In genomic region chr3:190077646-190078045, GRCh38 we compare ENCODE assay signal across 17 cellular contexts. TPM values are rescaled to one million over a fixed set of nuclear protein-coding genes. Genes with fewer than 3 reads are reported as not detected.
DNase-seq lines count a peak whose midpoint lies in the region; ATAC-seq, FAIRE-seq and TF ChIP-seq lines count a peak whose summit lies in the region.
"Had no signal": no experiment of that assay in that cellular context is flagged by ENCODE, and none has a peak within 500 bp of the region (broad histone marks: within the 10 kb centered on the region; RNA-seq: fewer than 3 reads in every experiment).

No MANE protein-coding gene starts in this region.

- no peaks in the 10 kb centered on the region for H3K9me3 ChIP-seq in astrocyte (ENCODE audit: insufficient read depth, low read depth, low read length)
- H3K9me3 ChIP-seq in iPS-18a (ENCODE audit: control insufficient read depth, low read depth, low read length), result no peaks in the 10 kb centered on the region
- no peaks in the 10 kb centered on the region for H3K9me3 ChIP-seq in skeletal muscle satellite cell (replicated peaks; ENCODE audit: low read length)
- H3K9me3 ChIP-seq in CD8-positive, alpha-beta T cell (ENCODE audit: low read length), result no peaks in the 10 kb centered on the region
- no peaks in the 10 kb centered on the region for H3K9me3 ChIP-seq in suprapubic skin
- H3K9me3 ChIP-seq: lower lobe of right lung had no signal

- H3K79me2 ChIP-seq in astrocyte (ENCODE audit: insufficient read depth, low read length), result peaks cover 6% of the 10 kb centered on the region

- no peak for TF ChIP-seq EP300 in suprapubic skin (IDR thresholded peaks at IDR 0.05)

- no peak overlapping the region for H3K4me3 ChIP-seq in astrocyte (ENCODE audit: insufficient read depth, low read depth, low read length)
- H3K4me3 ChIP-seq in iPS-18a (ENCODE audit: low read length), result no peak overlapping the region
- no peak overlapping the region for H3K4me3 ChIP-seq in skeletal muscle satellite cell (ENCODE audit: low read length)
- H3K4me3 ChIP-seq in CD8-positive, alpha-beta T cell (ENCODE audit: low read depth, low read length), result no peak overlapping the region
- no peak overlapping the region for H3K4me3 ChIP-seq in suprapubic skin
- H3K4me3 ChIP-seq: lower lobe of right lung had no signal

- peaks cover 27% of the 10 kb centered on the region for H3K4me1 ChIP-seq in astrocyte (ENCODE audit: insufficient read depth, low read length)
- H3K4me1 ChIP-seq in iPS-18a (ENCODE audit: control insufficient read depth, low read depth, low read length), result peaks cover 22% of the 10 kb centered on the region
- peaks cover 34% of the 10 kb centered on the region for H3K4me1 ChIP-seq in skeletal muscle satellite cell (ENCODE audit: control insufficient read depth, insufficient read depth, low read length)
- no peaks in the 10 kb centered on the region for H3K4me1 ChIP-seq in CD8-positive, alpha-beta T cell (ENCODE audit: insufficient read depth, low read length)
- peaks cover 11% of the 10 kb centered on the region for H3K4me1 ChIP-seq in suprapubic skin

- H3K9ac ChIP-seq in astrocyte (ENCODE audit: low read length) (peak overlapping the region; percentile 82), iPS-18a (ENCODE audit: low read length) (peak overlapping the region; percentile 19), skeletal muscle satellite cell (ENCODE audit: low read depth, low read length) (peak overlapping the region; percentile 74)

- H3K36me3 Mint-ChIP-seq in astrocyte (ENCODE audit: low read depth, unreplicated experiment), result peaks cover 1% of the 10 kb centered on the region
- H3K36me3 Mint-ChIP-seq in CD8-positive, alpha-beta T cell, result no peaks in the 10 kb centered on the region
- H3K36me3 Mint-ChIP-seq: natural killer cell treated with Interleukin-12 subunit alpha and Interleukin-12 subunit beta and Interleukin-15 and Interleukin-18, amount 100 ng/mL, for 72 hours had no signal

- intact Hi-C loops in CD8-positive, alpha-beta T cell (cut with DNase I, micrococcal nuclease), result no loop called here

- DNase-seq in EL (peak; percentile 21), astrocyte (ENCODE audit: low read depth) (peak; percentile 76), NCI-H1092 treated with DMSO at 0.1 percent for 48 hours (lab: John Stamatoyannopoulos, UW) (no peak), suprapubic skin (ENCODE audit: low spot score in 2 of 2) (no peak)
- DNase-seq in CD8-positive, alpha-beta T cell, result no peak
- DNase-seq: activated CD4-positive, CD25-positive, alpha-beta regulatory T cell treated with anti-CD3 and anti-CD28 coated beads, Interleukin-2, amount 50 U/mL, for 72 hours; activated naive CD4-positive, alpha-beta T cell; effector CD4-positive, alpha-beta T cell; GF-D8; lower lobe of right lung; NK-92 treated with Interleukin-12 subunit alpha and Interleukin-12 subunit beta, amount 100 ng/mL, for 24 hours; SHP77 treated with DMSO at 0.1 percent for 48 hours had no signal

- no peak for FAIRE-seq in astrocyte (lab: Jason Lieb, UNC)

- no peaks in the 10 kb centered on the region for H4K20me1 ChIP-seq in astrocyte (ENCODE audit: insufficient read depth, low read length)

- peak overlapping the region; percentile 8 for H3K4me3 Mint-ChIP-seq in astrocyte (ENCODE audit: unreplicated experiment)
- H3K4me3 Mint-ChIP-seq in CD8-positive, alpha-beta T cell, result no peak overlapping the region
- H3K4me3 Mint-ChIP-seq: natural killer cell treated with Interleukin-12 subunit alpha and Interleukin-12 subunit beta and Interleukin-15 and Interleukin-18, amount 100 ng/mL, for 72 hours had no signal

- H3K27me3 ChIP-seq in astrocyte (ENCODE audit: insufficient read depth, low read length), result no peaks in the 10 kb centered on the region
- H3K27me3 ChIP-seq in iPS-18a (ENCODE audit: control insufficient read depth, insufficient read depth, low read length), result no peaks in the 10 kb centered on the region
- no peaks in the 10 kb centered on the region for H3K27me3 ChIP-seq in skeletal muscle satellite cell (ENCODE audit: control insufficient read depth, insufficient read depth, low read length)
- H3K27me3 ChIP-seq in CD8-positive, alpha-beta T cell (ENCODE audit: insufficient read depth, low read length), result no peaks in the 10 kb centered on the region
- no peaks in the 10 kb centered on the region for H3K27me3 ChIP-seq in suprapubic skin

- 0% methylated on average over 1 of the region's 1 CpG for WGBS in suprapubic skin

- CTCF ChIA-PET in CD8-positive, alpha-beta T cell (lab: Charles Lee), result no interaction called here

- H3K27me3 Mint-ChIP-seq in astrocyte (ENCODE audit: low read depth, unreplicated experiment), result no peaks in the 10 kb centered on the region
- peaks cover 15% of the 10 kb centered on the region for H3K27me3 Mint-ChIP-seq in CD8-positive, alpha-beta T cell (ENCODE audit: low read depth)

- H3K27ac ChIP-seq in astrocyte (ENCODE audit: low read depth, low read length), result peak overlapping the region; percentile 99
- no peak overlapping the region for H3K27ac ChIP-seq in iPS-18a (ENCODE audit: low read length)
- H3K27ac ChIP-seq in CD8-positive, alpha-beta T cell (ENCODE audit: low read depth, low read length), result no peak overlapping the region
- H3K27ac ChIP-seq in suprapubic skin, result no peak overlapping the region
- H3K27ac ChIP-seq: HL-60, lower lobe of right lung had no signal

- H3K4me1 Mint-ChIP-seq in astrocyte (ENCODE audit: low read depth, unreplicated experiment), result peaks cover 34% of the 10 kb centered on the region
- no peaks in the 10 kb centered on the region for H3K4me1 Mint-ChIP-seq in CD8-positive, alpha-beta T cell (ENCODE audit: low read depth)

- no peaks in the 10 kb centered on the region for H3K9me3 Mint-ChIP-seq in astrocyte (ENCODE audit: unreplicated experiment)
- H3K9me3 Mint-ChIP-seq in CD8-positive, alpha-beta T cell, result no peaks in the 10 kb centered on the region
- H3K9me3 Mint-ChIP-seq: natural killer cell treated with Interleukin-12 subunit alpha and Interleukin-12 subunit beta and Interleukin-15 and Interleukin-18, amount 100 ng/mL, for 72 hours had no signal

- peak overlapping the region; percentile 99 for H3K27ac Mint-ChIP-seq in astrocyte (ENCODE audit: unreplicated experiment)
- H3K27ac Mint-ChIP-seq in CD8-positive, alpha-beta T cell, result no peak overlapping the region
- H3K27ac Mint-ChIP-seq: natural killer cell treated with Interleukin-12 subunit alpha and Interleukin-12 subunit beta and Interleukin-15 and Interleukin-18, amount 100 ng/mL, for 72 hours had no signal

- no peak for ATAC-seq in HG02973 (IDR thresholded peaks at IDR 0.05; ENCODE audit: unreplicated experiment)
- ATAC-seq in CD8-positive, alpha-beta T cell, result no peak
- ATAC-seq: natural killer cell treated with Interleukin-12 subunit alpha and Interleukin-12 subunit beta and Interleukin-15 and Interleukin-18, amount 100 ng/mL, for 72 hours had no signal

- POLR2A ChIA-PET in CD8-positive, alpha-beta T cell (lab: Charles Lee), result no interaction called here

- TF ChIP-seq POLR2A in suprapubic skin (IDR thresholded peaks at IDR 0.05), result no peak

- H3K36me3 ChIP-seq in astrocyte (ENCODE audit: insufficient read depth, low read length), result no peaks in the 10 kb centered on the region
- H3K36me3 ChIP-seq in iPS-18a (ENCODE audit: control insufficient read depth, low read depth, low read length), result no peaks in the 10 kb centered on the region
- no peaks in the 10 kb centered on the region for H3K36me3 ChIP-seq in skeletal muscle satellite cell (ENCODE audit: insufficient read depth, low read length)
- H3K36me3 ChIP-seq in CD8-positive, alpha-beta T cell (ENCODE audit: insufficient read depth, low read length), result no peaks in the 10 kb centered on the region
- H3K36me3 ChIP-seq in suprapubic skin, result no peaks in the 10 kb centered on the region
- H3K36me3 ChIP-seq: lower lobe of right lung had no signal

- no peak for TF ChIP-seq CTCF in astrocyte (IDR thresholded peaks at IDR 0.05; ENCODE audit: insufficient read depth, low read depth, low read length)
- TF ChIP-seq CTCF in CD8-positive, alpha-beta T cell (IDR thresholded peaks at IDR 0.05), result no peak
- TF ChIP-seq CTCF in suprapubic skin (IDR thresholded peaks at IDR 0.05), result no peak

- peak overlapping the region; percentile 76 for H3K4me2 ChIP-seq in astrocyte (ENCODE audit: low read length)
- no peak overlapping the region for H3K4me2 ChIP-seq in skeletal muscle satellite cell (ENCODE audit: low read length)

- H2AFZ ChIP-seq in astrocyte (ENCODE audit: low read depth, low read length), result no peak overlapping the region

RNA-seq across cellular contexts. Expression of gene P3H2, which starts 43.1 kb away (rescaled TPM):
- 46.9 and 57.7 TPM in 2 replicates for total RNA-seq in astrocyte
- 7.4 and 27.1 TPM in 2 replicates for total RNA-seq in skeletal muscle satellite cell (2012; rRNA removed)
- not detected for total RNA-seq in CD8-positive, alpha-beta T cell
- total RNA-seq in suprapubic skin, result 10 to 100 TPM; 29.9 to 73.3 (median 54.5) TPM
- total RNA-seq: natural killer cell treated with Interleukin-12 subunit alpha and Interleukin-12 subunit beta and Interleukin-15 and Interleukin-18, amount 100 ng/mL, for 72 hours had no signal

Comparison
In these comparisons a context has a peak if more than half of its experiments do, and no peak if none do; other contexts are left out.
1. DNase-seq: peak in EL (single experiment) and astrocyte (single experiment); none in NCI-H1092 treated with DMSO at 0.1 percent for 48 hours (single experiment), CD8-positive, alpha-beta T cell (0 of 7) and suprapubic skin (0 of 2).
2. H3K9ac ChIP-seq: peak in every context shown above with its lines; median percentile 82 in astrocyte; 74 in skeletal muscle satellite cell; 19 in iPS-18a.
3. RNA of gene P3H2, which starts 43.1 kb away (total RNA-seq): 29.9 to 73.3 TPM in suprapubic skin and 46.9 to 57.7 TPM in astrocyte; not detected in CD8-positive, alpha-beta T cell; every median in the first group is over 10 times any median in the second.